18 cellular contexts compared by ENCODE assay signal in genomic region chr17:62716834-62717588, GRCh38.
DNase-seq lines count a peak whose midpoint lies in the region; ATAC-seq and TF ChIP-seq lines count a peak whose summit lies in the region.
"Had no signal": no experiment of that assay in that cellular context is flagged by ENCODE, and none has a peak within 500 bp of the region (broad histone marks: within the 10 kb centered on the region; RNA-seq: fewer than 3 reads in every experiment).

No MANE protein-coding gene starts in this region.

- no peak overlapping the region for H3K27ac Mint-ChIP-seq in activated T-cell treated with anti-CD3 and anti-CD28 coated beads, Interleukin-2, amount 50 U/mL, for 24 hours
- no peak overlapping the region for H3K27ac Mint-ChIP-seq in T-helper 2 cell treated with Interferon-gamma antibody and Interleukin-4, amounts not matched to agents 5 μg/mL and 100 μg/mL, for 36 hours

- POLR2A ChIA-PET in HCT116 (lab: Charles Lee): no interaction called here

- no peak overlapping the region for H2AFZ ChIP-seq in HCT116 (ENCODE audit: low read depth, low read length, poor library complexity, severe bottlenecking)
- peak overlapping the region; percentile 14 for H2AFZ ChIP-seq in mammary epithelial cell (ENCODE audit: low read depth, low read length)
- peak overlapping the region; percentile 58 for H2AFZ ChIP-seq in parathyroid adenoma
- H2AFZ ChIP-seq: PC-9 had no signal

- dilution Hi-C loops in mammary epithelial cell (cut with HindIII; ENCODE audit: low sequenced_read_pairs): no loop called here

- H3K79me2 ChIP-seq in HCT116 (ENCODE audit: insufficient read depth, low read length): no peaks in the 10 kb centered on the region
- H3K79me2 ChIP-seq in mammary epithelial cell (ENCODE audit: insufficient read depth, low read length): no peaks in the 10 kb centered on the region
- H3K79me2 ChIP-seq in parathyroid adenoma: no peaks in the 10 kb centered on the region

- H3K4me2 ChIP-seq in HCT116 (ENCODE audit: low read length) (no peak overlapping the region), mammary epithelial cell (ENCODE audit: insufficient read depth, low read depth, low read length) (no peak overlapping the region), parathyroid adenoma (ENCODE audit: low read length) (no peak overlapping the region)
- H3K4me2 ChIP-seq: PC-9 had no signal

- peak; percentile 26 for DNase-seq in activated T-cell treated with anti-CD3 and anti-CD28 coated beads, Interleukin-2, amount 50 U/mL, for 24 hours
- DNase-seq in activated T-cell treated with anti-CD3 and anti-CD28 coated beads, Interleukin-2, amount 50 U/mL, for 1 hour: no peak
- DNase-seq in HCT116 (ENCODE audit: low read depth, low spot score) (no peak), mammary epithelial cell (no peak), NCI-H2171 (lab: John Stamatoyannopoulos, UW) (no peak), T1000 (lab: John Stamatoyannopoulos, UW) (no peak)
- no peak for DNase-seq in T-helper 2 cell treated with Interferon-gamma antibody and Interleukin-4, amounts not matched to agents 5 μg/mL and 100 μg/mL, for 36 hours (ENCODE audit: low spot score)
- DNase-seq: BE2C; CD8-positive, alpha-beta T cell; DMS53; H7; KBM-7; MV-4-11; NCI-H187 treated with DMSO at 0.1 percent for 48 hours; NCI-H526 had no signal

- H3K36me3 Mint-ChIP-seq in activated T-cell treated with anti-CD3 and anti-CD28 coated beads, Interleukin-2, amount 50 U/mL, for 24 hours (ENCODE audit: low read depth): no peaks in the 10 kb centered on the region
- H3K36me3 Mint-ChIP-seq in T-helper 2 cell treated with Interferon-gamma antibody and Interleukin-4, amounts not matched to agents 5 μg/mL and 100 μg/mL, for 36 hours (ENCODE audit: low read depth): no peaks in the 10 kb centered on the region
- H3K36me3 Mint-ChIP-seq: CD8-positive, alpha-beta T cell had no signal

- TF ChIP-seq POLR2A in HCT116 (IDR thresholded peaks at IDR 0.05; ENCODE audit: borderline replicate concordance, extremely low read depth, insufficient read depth, insufficient read length): no peak

- WGBS in mammary epithelial cell (ENCODE audit: low coverage, missing lambda C conversion rate): 92% methylated on average over 21 of the region's 23 CpGs

- CTCF ChIA-PET in HCT116 (lab: Charles Lee): interaction anchor here (1.0 kb wide), 1 partner anchor 23 kb away, joined by 3 read pairs; no protein-coding TSS in a partner anchor
- CTCF ChIA-PET in mammary epithelial cell (lab: Charles Lee; ENCODE audit: low non-redundant PET): no interaction called here

- in situ Hi-C loops in mammary epithelial cell (cut with MboI; ENCODE audit: low sequenced_read_pairs in 2 of 2): loop anchor here in 1 of 2 donors (10.0 kb wide), 1 partner anchor 248 kb away; the partner anchor contains the start of gene TANC2

- H3K9me3 Mint-ChIP-seq in activated T-cell treated with anti-CD3 and anti-CD28 coated beads, Interleukin-2, amount 50 U/mL, for 24 hours: no peaks in the 10 kb centered on the region
- H3K9me3 Mint-ChIP-seq in T-helper 2 cell treated with Interferon-gamma antibody and Interleukin-4, amounts not matched to agents 5 μg/mL and 100 μg/mL, for 36 hours: no peaks in the 10 kb centered on the region

- H3K4me1 Mint-ChIP-seq in activated T-cell treated with anti-CD3 and anti-CD28 coated beads, Interleukin-2, amount 50 U/mL, for 24 hours (ENCODE audit: low read depth): peaks cover 16% of the 10 kb centered on the region
- no peaks in the 10 kb centered on the region for H3K4me1 Mint-ChIP-seq in T-helper 2 cell treated with Interferon-gamma antibody and Interleukin-4, amounts not matched to agents 5 μg/mL and 100 μg/mL, for 36 hours (ENCODE audit: low read depth)

- no peaks in the 10 kb centered on the region for H3K9me3 ChIP-seq in HCT116 (ENCODE audit: control insufficient read depth in 1 of 2, insufficient read depth in 1 of 2, low read depth in 1 of 2, low read length in 2 of 2)
- H3K9me3 ChIP-seq in mammary epithelial cell (replicated peaks; ENCODE audit: insufficient read depth, low read length): no peaks in the 10 kb centered on the region
- no peaks in the 10 kb centered on the region for H3K9me3 ChIP-seq in parathyroid adenoma (ENCODE audit: control insufficient read depth, low read length)
- H3K9me3 ChIP-seq: BE2C, SJSA1 had no signal

- H3K36me3 ChIP-seq in HCT116 (ENCODE audit: control insufficient read depth in 1 of 2, insufficient read depth in 2 of 2, low read length in 2 of 2) (no peaks in the 10 kb centered on the region), mammary epithelial cell (ENCODE audit: insufficient read depth, low read length) (no peaks in the 10 kb centered on the region), parathyroid adenoma (ENCODE audit: control insufficient read depth, insufficient read depth, low read length) (no peaks in the 10 kb centered on the region)
- H3K36me3 ChIP-seq: BE2C, SJSA1 had no signal

- H3K4me3 ChIP-seq in HCT116 (replicated peaks in 1 of 2; ENCODE audit: low read depth in 1 of 2, low read length in 2 of 2) (no peak overlapping the region), mammary epithelial cell (replicated peaks in 1 of 3; ENCODE audit: insufficient read depth in 1 of 3, low read depth in 2 of 3, low read length in 3 of 3) (no peak overlapping the region), parathyroid adenoma (ENCODE audit: low read depth, low read length) (no peak overlapping the region)
- H3K4me3 ChIP-seq: PC-9, SJSA1 had no signal

- RAD21 ChIA-PET in HCT116 (lab: Charles Lee; ENCODE audit: low non-redundant PET in 1 of 2, low total read pairs in 2 of 2, uncharacterized antibody in 2 of 2, unreplicated experiment in 2 of 2): no interaction called here

- no peak for ATAC-seq in HCT116
- ATAC-seq: CD8-positive, alpha-beta T cell had no signal

- H3K27ac ChIP-seq in HCT116 (ENCODE audit: low read depth, low read length) (0 out of 2 replicates have a peak overlapping the region, but pooled peaks have one; percentile 7), mammary epithelial cell (ENCODE audit: insufficient read depth, low read depth, low read length) (no peak overlapping the region), parathyroid adenoma (peak overlapping the region; percentile 95)
- H3K27ac ChIP-seq: PC-9, SJSA1 had no signal

- TF ChIP-seq RAD21 in HCT116 (IDR thresholded peaks at IDR 0.05; ENCODE audit: low read depth): no peak

- TF ChIP-seq CTCF in HCT116 (IDR thresholded peaks at IDR 0.05 in 2 of 3, conservative IDR thresholded peaks at IDR 0.05 in 1 of 3; ENCODE audit: borderline replicate concordance in 1 of 3, insufficient read depth in 1 of 3, low read depth in 2 of 3, low read length in 2 of 3): no peak
- TF ChIP-seq CTCF in mammary epithelial cell (conservative IDR thresholded peaks at IDR 0.05 in 1 of 2, IDR thresholded peaks at IDR 0.05 in 1 of 2; ENCODE audit: extremely low read depth in 1 of 2, insufficient read depth in 1 of 2, low read depth in 1 of 2, low read length in 2 of 2): no peak
- TF ChIP-seq CTCF in parathyroid adenoma (IDR thresholded peaks at IDR 0.05): no peak

- H3K4me1 ChIP-seq in HCT116 (ENCODE audit: control insufficient read depth in 1 of 2, insufficient read depth in 2 of 2, low read length in 2 of 2) (peaks cover 19 to 49% of the 10 kb centered on the region in 2 experiments), mammary epithelial cell (ENCODE audit: insufficient read depth, low read length) (peaks cover 30% of the 10 kb centered on the region), parathyroid adenoma (peaks cover 31% of the 10 kb centered on the region)

- intact Hi-C loops in HCT116 (cut with micrococcal nuclease): no loop called here
- intact Hi-C loops in mammary epithelial cell (cut with micrococcal nuclease): no loop called here

- BruUV-seq in HCT116 (replicated peaks; lab: Mats Ljungman, UMichigan) (no TSS peak), mammary epithelial cell (replicated peaks; lab: Mats Ljungman, UMichigan) (no TSS peak)

- no peak overlapping the region for H3K4me3 Mint-ChIP-seq in activated T-cell treated with anti-CD3 and anti-CD28 coated beads, Interleukin-2, amount 50 U/mL, for 24 hours
- no peak overlapping the region for H3K4me3 Mint-ChIP-seq in T-helper 2 cell treated with Interferon-gamma antibody and Interleukin-4, amounts not matched to agents 5 μg/mL and 100 μg/mL, for 36 hours
- H3K4me3 Mint-ChIP-seq: CD8-positive, alpha-beta T cell had no signal

- no peaks in the 10 kb centered on the region for H3K9me2 ChIP-seq in HCT116 (ENCODE audit: insufficient read depth)

- peaks cover 42% of the 10 kb centered on the region for H3K27me3 Mint-ChIP-seq in activated T-cell treated with anti-CD3 and anti-CD28 coated beads, Interleukin-2, amount 50 U/mL, for 24 hours
- peaks cover 37% of the 10 kb centered on the region for H3K27me3 Mint-ChIP-seq in T-helper 2 cell treated with Interferon-gamma antibody and Interleukin-4, amounts not matched to agents 5 μg/mL and 100 μg/mL, for 36 hours (ENCODE audit: low read depth)

- no peaks in the 10 kb centered on the region for H4K20me1 ChIP-seq in HCT116 (ENCODE audit: insufficient read depth)
- H4K20me1 ChIP-seq in mammary epithelial cell (ENCODE audit: insufficient read depth, low read length): no peaks in the 10 kb centered on the region

- H3K27me3 ChIP-seq in HCT116 (ENCODE audit: insufficient read depth, low read length): no peaks in the 10 kb centered on the region
- no peaks in the 10 kb centered on the region for H3K27me3 ChIP-seq in mammary epithelial cell (ENCODE audit: insufficient read depth, low read length)
- no peaks in the 10 kb centered on the region for H3K27me3 ChIP-seq in parathyroid adenoma (ENCODE audit: control insufficient read depth, insufficient read depth, low read length)
- H3K27me3 ChIP-seq: BE2C, SJSA1 had no signal

- H3K9ac ChIP-seq in HCT116 (ENCODE audit: low read length) (no peak overlapping the region), mammary epithelial cell (ENCODE audit: insufficient read depth, low read length) (no peak overlapping the region), parathyroid adenoma (no peak overlapping the region)

TF ChIP-seq in HCT116, 20 proteins besides CTCF, POLR2A, EP300 and RAD21:
- TF ChIP-seq SP1 (IDR thresholded peaks at IDR 0.05; ENCODE audit: low read depth): no peak
- no peak for TF ChIP-seq CEBPB (IDR thresholded peaks at IDR 0.05; ENCODE audit: low read depth)
- TF ChIP-seq EZH2phosphoT487 (IDR thresholded peaks at IDR 0.05; ENCODE audit: borderline replicate concordance): no peak
- TF ChIP-seq, protein P1, sequence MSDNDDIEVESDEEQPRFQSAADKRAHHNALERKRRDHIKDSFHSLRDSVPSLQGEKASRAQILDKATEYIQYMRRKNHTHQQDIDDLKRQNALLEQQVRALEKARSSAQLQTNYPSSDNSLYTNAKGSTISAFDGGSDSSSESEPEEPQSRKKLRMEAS (IDR thresholded peaks at IDR 0.05): no peak
- TF ChIP-seq EGR1 (IDR thresholded peaks at IDR 0.05; ENCODE audit: low read depth): no peak
- TF ChIP-seq ZNF274 (IDR thresholded peaks at IDR 0.05; ENCODE audit: low read depth, low read length): no peak
- TF ChIP-seq ELF1 (IDR thresholded peaks at IDR 0.05; ENCODE audit: borderline replicate concordance, low read depth): no peak
- TF ChIP-seq EZH2 (IDR thresholded peaks at IDR 0.05): no peak
- no peak for TF ChIP-seq YY1 (IDR thresholded peaks at IDR 0.05; ENCODE audit: extremely low read depth, insufficient replicate concordance, low read depth, low read length)
- no peak for TF ChIP-seq ZFX (IDR thresholded peaks at IDR 0.05)
TF ChIP-seq in HCT116: peak in this region for 0.
